In genomic region chr12:52364901-52365489, GRCh38 we compare ENCODE assay signal across 24 cellular contexts. TPM values are rescaled to one million over a fixed set of nuclear protein-coding genes. Genes with fewer than 3 reads are reported as not detected.
"Had no signal": no experiment of that assay in that cellular context is flagged by ENCODE, and none has a peak within 500 bp of the region (broad histone marks: within the 10 kb centered on the region; RNA-seq: fewer than 3 reads in every experiment).

No MANE protein-coding gene starts in this region.

- H3K9me3 ChIP-seq: MG63, Peyer's patch, SJCRH30, SK-N-SH had no signal

- H3K27me3 ChIP-seq: MG63, Peyer's patch, SJCRH30 had no signal

- H3K36me3 Mint-ChIP-seq: activated CD4-positive, alpha-beta memory T cell treated with anti-CD3 and anti-CD28 coated beads for 36 hours; activated naive CD4-positive, alpha-beta T cell treated with anti-CD3 and anti-CD28 coated beads, Interleukin-2, amount 50 U/mL, for 72 hours had no signal

- H3K4me2 ChIP-seq: SK-N-SH had no signal

- H3K27ac ChIP-seq: brain microvascular endothelial cell, cardiac muscle cell, Peyer's patch, RWPE1, SJCRH30, VCaP had no signal

- H3K4me3 Mint-ChIP-seq: activated CD4-positive, alpha-beta memory T cell treated with anti-CD3 and anti-CD28 coated beads for 36 hours; activated CD4-positive, alpha-beta T cell treated with anti-CD3 and anti-CD28 coated beads, Interleukin-2, amount 10 ng/mL, durations not matched to agents 7 days and 5 days; activated T-cell treated with anti-CD3 and anti-CD28 coated beads, Interleukin-2, amount 50 U/mL, for 4 hours had no signal

- H3K36me3 ChIP-seq: brain microvascular endothelial cell, cardiac muscle cell, MG63, Peyer's patch, SJCRH30 had no signal

- DNase-seq: activated CD4-positive, alpha-beta memory T cell treated with anti-CD3 and anti-CD28 coated beads for 36 hours; activated CD4-positive, alpha-beta T cell treated with anti-CD3 and anti-CD28 coated beads, Interleukin-2, amount 10 ng/mL, durations not matched to agents 7 days and 5 days; activated CD4-positive, CD25-positive, alpha-beta regulatory T cell; activated CD8-positive, alpha-beta memory T cell treated with anti-CD3 and anti-CD28 coated beads for 24 hours; activated effector memory CD4-positive, alpha-beta T cell treated with anti-CD3 and anti-CD28 coated beads, Interleukin-2, amount 50 U/mL, for 16 hours; activated naive CD4-positive, alpha-beta T cell treated with Interleukin-2 at 50 U/mL for 16 hours; activated T-cell treated with anti-CD3 and anti-CD28 coated beads, Interleukin-2, amount 50 U/mL, for 4 hours; brain microvascular endothelial cell; MG63; NCI-H187; NCI-H2081; NCI-H510A treated with DMSO at 0.1 percent for 48 hours; Peyer's patch; Right ventricle myocardium superior; SJCRH30; SK-N-SH; T-helper 1 cell had no signal

- H3K4me3 ChIP-seq: cardiac muscle cell, MG63, Peyer's patch, SJCRH30 had no signal

- H3K9me3 Mint-ChIP-seq: activated CD4-positive, alpha-beta memory T cell treated with anti-CD3 and anti-CD28 coated beads for 36 hours; activated CD4-positive, alpha-beta T cell treated with anti-CD3 and anti-CD28 coated beads, Interleukin-2, amount 10 ng/mL, durations not matched to agents 7 days and 5 days; activated naive CD4-positive, alpha-beta T cell treated with anti-CD3 and anti-CD28 coated beads, Interleukin-2, amount 50 U/mL, for 72 hours; activated T-cell treated with anti-CD3 and anti-CD28 coated beads, Interleukin-2, amount 50 U/mL, for 4 hours had no signal

- H3K4me1 Mint-ChIP-seq: activated CD4-positive, alpha-beta T cell treated with anti-CD3 and anti-CD28 coated beads, Interleukin-2, amount 10 ng/mL, durations not matched to agents 7 days and 5 days had no signal

- H3K27ac Mint-ChIP-seq: activated CD4-positive, alpha-beta memory T cell treated with anti-CD3 and anti-CD28 coated beads for 36 hours; activated CD4-positive, alpha-beta T cell treated with anti-CD3 and anti-CD28 coated beads, Interleukin-2, amount 10 ng/mL, durations not matched to agents 7 days and 5 days; activated naive CD4-positive, alpha-beta T cell treated with anti-CD3 and anti-CD28 coated beads, Interleukin-2, amount 50 U/mL, for 72 hours had no signal

RNA-seq across cellular contexts. Expression of gene KRT85, which starts 2.3 kb away (rescaled TPM):
- total RNA-seq: activated CD4-positive, alpha-beta memory T cell treated with anti-CD3 and anti-CD28 coated beads for 36 hours; activated CD4-positive, alpha-beta T cell treated with anti-CD3 and anti-CD28 coated beads, Interleukin-2, amount 10 ng/mL, durations not matched to agents 7 days and 5 days; activated naive CD4-positive, alpha-beta T cell treated with anti-CD3 and anti-CD28 coated beads, Interleukin-2, amount 50 U/mL, for 72 hours; activated T-cell treated with anti-CD3 and anti-CD28 coated beads, Interleukin-2, amount 50 U/mL, for 4 hours; chondrocyte; Peyer's patch; Right ventricle myocardium superior; SJCRH30; T-helper 2 cell treated with Interferon-gamma antibody and Interleukin-4, amounts not matched to agents 100 ng/mL and 5 ng/mL, for 36 hours had no signal
- polyA plus RNA-seq: adipose tissue, cardiac muscle cell, SK-N-SH had no signal

RNA-seq across cellular contexts. Expression of gene KRT84, which starts 20.5 kb away (rescaled TPM):
- total RNA-seq: activated CD4-positive, alpha-beta memory T cell treated with anti-CD3 and anti-CD28 coated beads for 36 hours; activated CD4-positive, alpha-beta T cell treated with anti-CD3 and anti-CD28 coated beads, Interleukin-2, amount 10 ng/mL, durations not matched to agents 7 days and 5 days; activated naive CD4-positive, alpha-beta T cell treated with anti-CD3 and anti-CD28 coated beads, Interleukin-2, amount 50 U/mL, for 72 hours; activated T-cell treated with anti-CD3 and anti-CD28 coated beads, Interleukin-2, amount 50 U/mL, for 4 hours; cardiac muscle cell; chondrocyte; Peyer's patch; Right ventricle myocardium superior; SJCRH30; T-helper 2 cell treated with Interferon-gamma antibody and Interleukin-4, amounts not matched to agents 100 ng/mL and 5 ng/mL, for 36 hours had no signal
- polyA plus RNA-seq: adipose tissue, cardiac muscle cell, SK-N-SH had no signal

RNA-seq across cellular contexts. Expression of gene KRT82, which starts 41.1 kb away (rescaled TPM):
- total RNA-seq: activated CD4-positive, alpha-beta memory T cell treated with anti-CD3 and anti-CD28 coated beads for 36 hours; activated CD4-positive, alpha-beta T cell treated with anti-CD3 and anti-CD28 coated beads, Interleukin-2, amount 10 ng/mL, durations not matched to agents 7 days and 5 days; activated naive CD4-positive, alpha-beta T cell treated with anti-CD3 and anti-CD28 coated beads, Interleukin-2, amount 50 U/mL, for 72 hours; activated T-cell treated with anti-CD3 and anti-CD28 coated beads, Interleukin-2, amount 50 U/mL, for 4 hours; cardiac muscle cell; chondrocyte; Peyer's patch; Right ventricle myocardium superior; SJCRH30; T-helper 2 cell treated with Interferon-gamma antibody and Interleukin-4, amounts not matched to agents 100 ng/mL and 5 ng/mL, for 36 hours had no signal
- polyA plus RNA-seq: adipose tissue, cardiac muscle cell, SK-N-SH had no signal

RNA-seq across cellular contexts. Expression of gene KRT83, which starts 43.8 kb away (rescaled TPM):
- total RNA-seq: activated CD4-positive, alpha-beta memory T cell treated with anti-CD3 and anti-CD28 coated beads for 36 hours; activated CD4-positive, alpha-beta T cell treated with anti-CD3 and anti-CD28 coated beads, Interleukin-2, amount 10 ng/mL, durations not matched to agents 7 days and 5 days; activated naive CD4-positive, alpha-beta T cell treated with anti-CD3 and anti-CD28 coated beads, Interleukin-2, amount 50 U/mL, for 72 hours; activated T-cell treated with anti-CD3 and anti-CD28 coated beads, Interleukin-2, amount 50 U/mL, for 4 hours; cardiac muscle cell; chondrocyte; Peyer's patch; Right ventricle myocardium superior; SJCRH30; T-helper 2 cell treated with Interferon-gamma antibody and Interleukin-4, amounts not matched to agents 100 ng/mL and 5 ng/mL, for 36 hours had no signal
- polyA plus RNA-seq: adipose tissue, cardiac muscle cell had no signal
